ENCODE assay signal across 2 cellular contexts in the genomic region with DNA sequence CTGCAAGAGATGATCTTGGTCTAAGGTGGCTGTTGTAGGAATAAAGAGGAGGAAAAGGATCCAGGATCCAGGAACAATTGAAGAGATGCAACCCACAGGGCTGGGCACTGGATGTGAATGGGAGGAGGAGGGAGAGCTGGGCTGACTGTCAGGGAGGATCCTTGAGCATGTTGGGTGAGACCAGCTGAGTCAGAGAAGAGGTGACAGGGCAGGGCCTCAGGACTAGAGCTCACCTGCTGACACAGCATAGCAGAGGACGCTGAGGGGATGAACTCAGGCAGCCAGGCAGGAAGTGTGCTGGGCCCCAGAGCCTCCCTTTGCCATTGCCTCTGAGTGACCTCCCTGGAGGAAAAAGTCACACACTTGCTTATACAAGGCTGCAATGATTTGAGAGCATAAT.
TF ChIP-seq lines count a peak whose summit lies in the region.

No MANE protein-coding gene starts in this region.

TF ChIP-seq in GM23338, 12 proteins besides CTCF, POLR2A, EP300 and RAD21 (continued from another document):
- TF ChIP-seq, protein P1, sequence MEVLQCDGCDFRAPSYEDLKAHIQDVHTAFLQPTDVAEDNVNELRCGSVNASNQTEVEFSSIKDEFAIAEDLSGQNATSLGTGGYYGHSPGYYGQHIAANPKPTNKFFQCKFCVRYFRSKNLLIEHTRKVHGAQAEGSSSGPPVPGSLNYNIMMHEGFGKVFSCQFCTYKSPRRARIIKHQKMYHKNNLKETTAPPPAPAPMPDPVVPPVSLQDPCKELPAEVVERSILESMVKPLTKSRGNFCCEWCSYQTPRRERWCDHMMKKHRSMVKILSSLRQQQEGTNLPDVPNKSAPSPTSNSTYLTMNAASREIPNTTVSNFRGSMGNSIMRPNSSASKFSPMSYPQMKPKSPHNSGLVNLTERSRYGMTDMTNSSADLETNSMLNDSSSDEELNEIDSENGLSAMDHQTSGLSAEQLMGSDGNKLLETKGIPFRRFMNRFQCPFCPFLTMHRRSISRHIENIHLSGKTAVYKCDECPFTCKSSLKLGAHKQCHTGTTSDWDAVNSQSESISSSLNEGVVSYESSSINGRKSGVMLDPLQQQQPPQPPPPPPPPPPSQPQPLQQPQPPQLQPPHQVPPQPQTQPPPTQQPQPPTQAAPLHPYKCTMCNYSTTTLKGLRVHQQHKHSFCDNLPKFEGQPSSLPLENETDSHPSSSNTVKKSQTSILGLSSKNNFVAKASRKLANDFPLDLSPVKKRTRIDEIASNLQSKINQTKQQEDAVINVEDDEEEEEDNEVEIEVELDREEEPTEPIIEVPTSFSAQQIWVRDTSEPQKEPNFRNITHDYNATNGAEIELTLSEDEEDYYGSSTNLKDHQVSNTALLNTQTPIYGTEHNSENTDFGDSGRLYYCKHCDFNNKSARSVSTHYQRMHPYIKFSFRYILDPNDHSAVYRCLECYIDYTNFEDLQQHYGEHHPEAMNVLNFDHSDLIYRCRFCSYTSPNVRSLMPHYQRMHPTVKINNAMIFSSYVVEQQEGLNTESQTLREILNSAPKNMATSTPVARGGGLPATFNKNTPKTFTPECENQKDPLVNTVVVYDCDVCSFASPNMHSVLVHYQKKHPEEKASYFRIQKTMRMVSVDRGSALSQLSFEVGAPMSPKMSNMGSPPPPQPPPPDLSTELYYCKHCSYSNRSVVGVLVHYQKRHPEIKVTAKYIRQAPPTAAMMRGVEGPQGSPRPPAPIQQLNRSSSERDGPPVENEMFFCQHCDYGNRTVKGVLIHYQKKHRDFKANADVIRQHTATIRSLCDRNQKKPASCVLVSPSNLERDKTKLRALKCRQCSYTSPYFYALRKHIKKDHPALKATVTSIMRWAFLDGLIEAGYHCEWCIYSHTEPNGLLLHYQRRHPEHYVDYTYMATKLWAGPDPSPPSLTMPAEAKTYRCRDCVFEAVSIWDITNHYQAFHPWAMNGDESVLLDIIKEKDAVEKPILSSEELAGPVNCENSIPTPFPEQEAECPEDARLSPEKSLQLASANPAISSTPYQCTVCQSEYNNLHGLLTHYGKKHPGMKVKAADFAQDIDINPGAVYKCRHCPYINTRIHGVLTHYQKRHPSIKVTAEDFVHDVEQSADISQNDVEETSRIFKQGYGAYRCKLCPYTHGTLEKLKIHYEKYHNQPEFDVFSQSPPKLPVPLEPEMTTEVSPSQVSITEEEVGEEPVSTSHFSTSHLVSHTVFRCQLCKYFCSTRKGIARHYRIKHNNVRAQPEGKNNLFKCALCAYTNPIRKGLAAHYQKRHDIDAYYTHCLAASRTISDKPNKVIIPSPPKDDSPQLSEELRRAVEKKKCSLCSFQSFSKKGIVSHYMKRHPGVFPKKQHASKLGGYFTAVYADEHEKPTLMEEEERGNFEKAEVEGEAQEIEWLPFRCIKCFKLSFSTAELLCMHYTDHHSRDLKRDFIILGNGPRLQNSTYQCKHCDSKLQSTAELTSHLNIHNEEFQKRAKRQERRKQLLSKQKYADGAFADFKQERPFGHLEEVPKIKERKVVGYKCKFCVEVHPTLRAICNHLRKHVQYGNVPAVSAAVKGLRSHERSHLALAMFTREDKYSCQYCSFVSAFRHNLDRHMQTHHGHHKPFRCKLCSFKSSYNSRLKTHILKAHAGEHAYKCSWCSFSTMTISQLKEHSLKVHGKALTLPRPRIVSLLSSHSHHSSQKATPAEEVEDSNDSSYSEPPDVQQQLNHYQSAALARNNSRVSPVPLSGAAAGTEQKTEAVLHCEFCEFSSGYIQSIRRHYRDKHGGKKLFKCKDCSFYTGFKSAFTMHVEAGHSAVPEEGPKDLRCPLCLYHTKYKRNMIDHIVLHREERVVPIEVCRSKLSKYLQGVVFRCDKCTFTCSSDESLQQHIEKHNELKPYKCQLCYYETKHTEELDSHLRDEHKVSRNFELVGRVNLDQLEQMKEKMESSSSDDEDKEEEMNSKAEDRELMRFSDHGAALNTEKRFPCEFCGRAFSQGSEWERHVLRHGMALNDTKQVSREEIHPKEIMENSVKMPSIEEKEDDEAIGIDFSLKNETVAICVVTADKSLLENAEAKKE (CRISPR knock-in tag; IDR thresholded peaks at IDR 0.05): no peak
- TF ChIP-seq CREB1 (CRISPR knock-in tag; IDR thresholded peaks at IDR 0.05; ENCODE audit: low read depth): no peak
- TF ChIP-seq ZNF114 (CRISPR knock-in tag; IDR thresholded peaks at IDR 0.05): no peak
- no peak for TF ChIP-seq EZH2phosphoT487 (IDR thresholded peaks at IDR 0.05; ENCODE audit: unreplicated experiment)
- TF ChIP-seq, protein P2, sequence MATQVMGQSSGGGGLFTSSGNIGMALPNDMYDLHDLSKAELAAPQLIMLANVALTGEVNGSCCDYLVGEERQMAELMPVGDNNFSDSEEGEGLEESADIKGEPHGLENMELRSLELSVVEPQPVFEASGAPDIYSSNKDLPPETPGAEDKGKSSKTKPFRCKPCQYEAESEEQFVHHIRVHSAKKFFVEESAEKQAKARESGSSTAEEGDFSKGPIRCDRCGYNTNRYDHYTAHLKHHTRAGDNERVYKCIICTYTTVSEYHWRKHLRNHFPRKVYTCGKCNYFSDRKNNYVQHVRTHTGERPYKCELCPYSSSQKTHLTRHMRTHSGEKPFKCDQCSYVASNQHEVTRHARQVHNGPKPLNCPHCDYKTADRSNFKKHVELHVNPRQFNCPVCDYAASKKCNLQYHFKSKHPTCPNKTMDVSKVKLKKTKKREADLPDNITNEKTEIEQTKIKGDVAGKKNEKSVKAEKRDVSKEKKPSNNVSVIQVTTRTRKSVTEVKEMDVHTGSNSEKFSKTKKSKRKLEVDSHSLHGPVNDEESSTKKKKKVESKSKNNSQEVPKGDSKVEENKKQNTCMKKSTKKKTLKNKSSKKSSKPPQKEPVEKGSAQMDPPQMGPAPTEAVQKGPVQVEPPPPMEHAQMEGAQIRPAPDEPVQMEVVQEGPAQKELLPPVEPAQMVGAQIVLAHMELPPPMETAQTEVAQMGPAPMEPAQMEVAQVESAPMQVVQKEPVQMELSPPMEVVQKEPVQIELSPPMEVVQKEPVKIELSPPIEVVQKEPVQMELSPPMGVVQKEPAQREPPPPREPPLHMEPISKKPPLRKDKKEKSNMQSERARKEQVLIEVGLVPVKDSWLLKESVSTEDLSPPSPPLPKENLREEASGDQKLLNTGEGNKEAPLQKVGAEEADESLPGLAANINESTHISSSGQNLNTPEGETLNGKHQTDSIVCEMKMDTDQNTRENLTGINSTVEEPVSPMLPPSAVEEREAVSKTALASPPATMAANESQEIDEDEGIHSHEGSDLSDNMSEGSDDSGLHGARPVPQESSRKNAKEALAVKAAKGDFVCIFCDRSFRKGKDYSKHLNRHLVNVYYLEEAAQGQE (IDR thresholded peaks at IDR 0.05; ENCODE audit: unreplicated experiment): no peak

TF ChIP-seq in HepG2, 621 proteins besides CTCF, POLR2A, EP300 and RAD21 (continued from another document):
- TF ChIP-seq CCDC6 (CRISPR knock-in tag; IDR thresholded peaks at IDR 0.05): no peak
- TF ChIP-seq ZNF577 (CRISPR knock-in tag; IDR thresholded peaks at IDR 0.05; ENCODE audit: borderline replicate concordance, low read depth): no peak
- no peak for TF ChIP-seq ZC3H4 (CRISPR knock-in tag; IDR thresholded peaks at IDR 0.05; ENCODE audit: borderline replicate concordance)
- TF ChIP-seq TBX2 (CRISPR knock-in tag; IDR thresholded peaks at IDR 0.05; ENCODE audit: borderline replicate concordance): no peak
